Comparison of ENCODE assay signal across 1 cellular context in the genomic region with DNA sequence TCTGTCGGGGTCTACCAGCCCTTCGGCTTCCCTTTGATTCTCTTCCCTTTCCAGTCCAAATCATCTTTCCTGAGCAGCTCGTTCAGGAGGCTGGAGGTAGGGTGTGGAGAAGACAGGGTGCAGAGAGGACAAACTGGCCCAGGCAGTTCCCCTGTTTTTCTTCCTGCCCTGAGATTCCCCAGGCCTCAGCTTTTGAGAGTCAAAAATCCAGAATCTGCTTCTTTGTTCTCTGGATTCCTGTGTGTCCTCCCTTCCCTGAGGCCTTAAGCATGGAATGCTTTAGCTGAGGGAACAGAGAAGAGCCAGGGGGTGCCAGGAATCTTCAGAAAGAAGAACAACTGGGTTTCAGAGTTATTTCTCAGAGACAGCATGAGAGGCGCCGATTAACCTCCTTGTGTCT.
TF ChIP-seq lines count a peak whose summit lies in the region.

No MANE protein-coding gene starts in this region.

TF ChIP-seq in HepG2, 621 proteins besides CTCF, POLR2A, EP300 and RAD21:
- TF ChIP-seq, protein P1, sequence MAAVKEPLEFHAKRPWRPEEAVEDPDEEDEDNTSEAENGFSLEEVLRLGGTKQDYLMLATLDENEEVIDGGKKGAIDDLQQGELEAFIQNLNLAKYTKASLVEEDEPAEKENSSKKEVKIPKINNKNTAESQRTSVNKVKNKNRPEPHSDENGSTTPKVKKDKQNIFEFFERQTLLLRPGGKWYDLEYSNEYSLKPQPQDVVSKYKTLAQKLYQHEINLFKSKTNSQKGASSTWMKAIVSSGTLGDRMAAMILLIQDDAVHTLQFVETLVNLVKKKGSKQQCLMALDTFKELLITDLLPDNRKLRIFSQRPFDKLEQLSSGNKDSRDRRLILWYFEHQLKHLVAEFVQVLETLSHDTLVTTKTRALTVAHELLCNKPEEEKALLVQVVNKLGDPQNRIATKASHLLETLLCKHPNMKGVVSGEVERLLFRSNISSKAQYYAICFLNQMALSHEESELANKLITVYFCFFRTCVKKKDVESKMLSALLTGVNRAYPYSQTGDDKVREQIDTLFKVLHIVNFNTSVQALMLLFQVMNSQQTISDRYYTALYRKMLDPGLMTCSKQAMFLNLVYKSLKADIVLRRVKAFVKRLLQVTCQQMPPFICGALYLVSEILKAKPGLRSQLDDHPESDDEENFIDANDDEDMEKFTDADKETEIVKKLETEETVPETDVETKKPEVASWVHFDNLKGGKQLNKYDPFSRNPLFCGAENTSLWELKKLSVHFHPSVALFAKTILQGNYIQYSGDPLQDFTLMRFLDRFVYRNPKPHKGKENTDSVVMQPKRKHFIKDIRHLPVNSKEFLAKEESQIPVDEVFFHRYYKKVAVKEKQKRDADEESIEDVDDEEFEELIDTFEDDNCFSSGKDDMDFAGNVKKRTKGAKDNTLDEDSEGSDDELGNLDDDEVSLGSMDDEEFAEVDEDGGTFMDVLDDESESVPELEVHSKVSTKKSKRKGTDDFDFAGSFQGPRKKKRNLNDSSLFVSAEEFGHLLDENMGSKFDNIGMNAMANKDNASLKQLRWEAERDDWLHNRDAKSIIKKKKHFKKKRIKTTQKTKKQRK (IDR thresholded peaks at IDR 0.05; ENCODE audit: low read length): no peak
- TF ChIP-seq, protein P2, sequence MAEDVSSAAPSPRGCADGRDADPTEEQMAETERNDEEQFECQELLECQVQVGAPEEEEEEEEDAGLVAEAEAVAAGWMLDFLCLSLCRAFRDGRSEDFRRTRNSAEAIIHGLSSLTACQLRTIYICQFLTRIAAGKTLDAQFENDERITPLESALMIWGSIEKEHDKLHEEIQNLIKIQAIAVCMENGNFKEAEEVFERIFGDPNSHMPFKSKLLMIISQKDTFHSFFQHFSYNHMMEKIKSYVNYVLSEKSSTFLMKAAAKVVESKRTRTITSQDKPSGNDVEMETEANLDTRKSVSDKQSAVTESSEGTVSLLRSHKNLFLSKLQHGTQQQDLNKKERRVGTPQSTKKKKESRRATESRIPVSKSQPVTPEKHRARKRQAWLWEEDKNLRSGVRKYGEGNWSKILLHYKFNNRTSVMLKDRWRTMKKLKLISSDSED (CRISPR knock-in tag; IDR thresholded peaks at IDR 0.05): no peak
- TF ChIP-seq, protein P3, sequence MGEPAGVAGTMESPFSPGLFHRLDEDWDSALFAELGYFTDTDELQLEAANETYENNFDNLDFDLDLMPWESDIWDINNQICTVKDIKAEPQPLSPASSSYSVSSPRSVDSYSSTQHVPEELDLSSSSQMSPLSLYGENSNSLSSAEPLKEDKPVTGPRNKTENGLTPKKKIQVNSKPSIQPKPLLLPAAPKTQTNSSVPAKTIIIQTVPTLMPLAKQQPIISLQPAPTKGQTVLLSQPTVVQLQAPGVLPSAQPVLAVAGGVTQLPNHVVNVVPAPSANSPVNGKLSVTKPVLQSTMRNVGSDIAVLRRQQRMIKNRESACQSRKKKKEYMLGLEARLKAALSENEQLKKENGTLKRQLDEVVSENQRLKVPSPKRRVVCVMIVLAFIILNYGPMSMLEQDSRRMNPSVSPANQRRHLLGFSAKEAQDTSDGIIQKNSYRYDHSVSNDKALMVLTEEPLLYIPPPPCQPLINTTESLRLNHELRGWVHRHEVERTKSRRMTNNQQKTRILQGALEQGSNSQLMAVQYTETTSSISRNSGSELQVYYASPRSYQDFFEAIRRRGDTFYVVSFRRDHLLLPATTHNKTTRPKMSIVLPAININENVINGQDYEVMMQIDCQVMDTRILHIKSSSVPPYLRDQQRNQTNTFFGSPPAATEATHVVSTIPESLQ (CRISPR knock-in tag; conservative IDR thresholded peaks at IDR 0.05): no peak
- no peak for TF ChIP-seq ZMAT3 (CRISPR knock-in tag; conservative IDR thresholded peaks at IDR 0.05)
- no peak for TF ChIP-seq POLR2AphosphoS2 (IDR thresholded peaks at IDR 0.05; ENCODE audit: low read depth, low read length)
- no peak for TF ChIP-seq XBP1 (CRISPR knock-in tag; IDR thresholded peaks at IDR 0.05)
TF ChIP-seq in HepG2: peak in this region for 0.
